Comparison of ENCODE assay signal across 1 cellular context in the genomic region with DNA sequence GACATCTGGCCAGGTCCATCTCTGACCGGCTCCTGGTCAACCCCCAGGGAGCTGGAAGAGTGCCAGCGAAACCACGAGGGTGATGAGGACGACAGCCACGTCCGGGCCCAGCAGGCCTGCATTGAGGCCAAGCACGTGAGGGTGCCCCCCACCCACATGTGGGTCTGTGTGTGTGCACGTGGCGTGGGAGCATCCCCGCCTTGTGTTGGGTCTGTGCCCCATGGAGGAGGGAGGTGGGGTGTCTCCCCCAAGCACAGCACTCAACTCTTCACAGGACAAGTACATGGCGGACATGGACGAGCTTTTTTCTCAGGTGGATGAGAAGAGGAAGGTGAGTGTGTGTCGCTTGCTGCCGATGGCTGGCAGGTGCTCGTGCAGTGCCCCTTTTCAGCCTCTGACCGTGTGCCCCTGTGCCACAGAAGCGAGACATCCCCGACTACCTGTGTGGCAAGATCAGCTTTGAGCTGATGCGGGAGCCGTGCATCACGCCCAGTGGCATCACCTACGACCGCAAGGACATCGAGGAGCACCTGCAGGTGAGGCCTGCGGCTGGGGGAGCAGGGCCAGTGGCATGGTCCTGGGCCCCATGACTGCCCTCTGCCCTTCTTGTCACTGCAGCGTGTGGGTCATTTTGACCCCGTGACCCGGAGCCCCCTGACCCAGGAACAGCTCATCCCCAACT.
TF ChIP-seq lines count a peak whose summit lies in the region.

No MANE protein-coding gene starts in this region.

TF ChIP-seq in IMR-90, 13 proteins besides CTCF, POLR2A, EP300 and RAD21:
- 0 out of 2 replicates have a peak, but pooled peaks have one; percentile 5 for TF ChIP-seq BHLHE40 (IDR thresholded peaks at IDR 0.05; ENCODE audit: low read depth, low read length)
- TF ChIP-seq CEBPB (IDR thresholded peaks at IDR 0.05; ENCODE audit: low read depth, low read length) = no peak
